8 cellular contexts compared by ENCODE assay signal in the genomic region with DNA sequence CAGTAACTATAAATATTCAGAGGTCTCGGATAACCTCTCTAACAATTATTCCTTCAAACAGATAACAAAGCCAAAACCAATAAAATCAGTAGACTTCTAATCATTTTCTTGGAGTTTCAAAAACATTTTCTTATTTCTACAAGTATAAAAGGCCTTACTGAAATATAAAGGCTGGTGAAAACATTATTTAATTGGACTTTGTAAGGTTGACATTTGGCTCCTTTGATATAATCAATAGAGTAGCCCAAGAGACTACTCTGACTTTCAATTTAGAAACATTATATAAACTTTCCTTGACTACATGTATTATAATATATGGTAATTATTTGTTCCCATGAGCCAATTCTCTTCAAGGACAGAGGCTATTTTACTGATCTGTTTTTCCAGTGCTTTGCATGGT.
"Had no signal": no experiment of that assay in that cellular context is flagged by ENCODE, and none has a peak within 500 bp of the region (broad histone marks: within the 10 kb centered on the region; RNA-seq: fewer than 3 reads in every experiment).

No MANE protein-coding gene starts in this region.

- ATAC-seq: GM12878 had no signal

- DNase-seq: GDM1, GF-D8 had no signal

- H3K4me3 ChIP-seq: GM12878 had no signal

- FAIRE-seq: G401.6, GM12878, GM12891, GM12892, GM18507, GM19239 had no signal
